In the genomic region with DNA sequence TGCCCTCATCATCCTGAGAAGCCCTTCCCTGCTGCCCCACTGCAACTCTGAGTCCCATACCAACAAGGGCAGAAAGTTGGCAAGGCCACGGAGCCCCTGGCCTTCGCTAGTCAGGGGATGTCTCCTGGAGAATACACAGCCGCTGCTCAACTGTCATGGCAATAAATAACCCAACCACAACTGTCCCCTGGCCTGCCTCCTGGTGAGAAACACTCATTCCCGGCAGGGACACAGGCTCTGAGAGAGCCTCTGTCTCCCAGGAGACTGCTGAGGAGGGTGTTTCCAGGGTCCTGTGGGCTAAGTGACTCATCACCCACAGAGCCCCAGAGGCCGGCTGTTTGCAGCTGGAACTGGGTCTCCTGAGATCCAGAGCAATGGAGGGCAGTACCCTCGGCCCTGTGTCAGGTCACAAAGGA, we compare ENCODE assay signal across 8 cellular contexts.
A peak's percentile ranks its signal among the peaks of the same experiment; 100 is the strongest.
DNase-seq lines count a peak whose midpoint lies in the region; ATAC-seq, FAIRE-seq and TF ChIP-seq lines count a peak whose summit lies in the region.

No MANE protein-coding gene starts in this region.

- peaks cover 9% of the 10 kb centered on the region for H3K4me1 ChIP-seq in GM12878 (ENCODE audit: control insufficient read depth, insufficient read depth, low read length)
- H3K4me1 ChIP-seq in upper lobe of right lung = no peaks in the 10 kb centered on the region

- H3K36me3 ChIP-seq in GM12878 (ENCODE audit: control insufficient read depth in 2 of 2, insufficient read depth in 2 of 2, low read length in 1 of 2) = no peaks in the 10 kb centered on the region
- H3K36me3 ChIP-seq in upper lobe of right lung = no peaks in the 10 kb centered on the region

- TF ChIP-seq CTCF in GM12878 (IDR thresholded peaks at IDR 0.05 in 2 of 3, conservative IDR thresholded peaks at IDR 0.05 in 1 of 3; ENCODE audit: control insufficient read depth in 2 of 3, extremely low read depth in 1 of 3, insufficient read depth in 1 of 3, low read depth in 3 of 3, low read length in 3 of 3) = no peak
- TF ChIP-seq CTCF in upper lobe of right lung (IDR thresholded peaks at IDR 0.05) = no peak

- ATAC-seq in GM19395 (IDR thresholded peaks at IDR 0.05; ENCODE audit: unreplicated experiment) (peak; percentile 88), HG03342 (IDR thresholded peaks at IDR 0.05; ENCODE audit: unreplicated experiment) (peak; percentile 77), GM12878 (peak; percentile 86), upper lobe of right lung (peak; percentile 40)

- no peak for FAIRE-seq in GM12878 (lab: Jason Lieb, UNC)

- intact Hi-C loops in GM12878 (cut with micrococcal nuclease; ENCODE audit: unreplicated experiment) (no loop called here), upper lobe of right lung (cut with DNase I) (no loop called here)

- DNase-seq in ACHN (peak; percentile 86), GM12878 (ENCODE audit: low read depth, low spot score) (peak; percentile 46), upper lobe of right lung (no peak), NCI-H187 treated with DMSO at 0.1 percent for 48 hours (lab: John Stamatoyannopoulos, UW) (no peak), NCI-H2171 treated with DMSO at 0.1 percent for 48 hours (lab: John Stamatoyannopoulos, UW) (no peak)
- no peak for DNase-seq in effector CD4-positive, alpha-beta T cell

- no peak overlapping the region for H2AFZ ChIP-seq in GM12878 (ENCODE audit: control insufficient read depth, low read depth, low read length)

- H3K4me2 ChIP-seq in GM12878 (ENCODE audit: control insufficient read depth, insufficient read depth) = no peak overlapping the region

- SMC1A ChIA-PET in GM12878 (lab: Charles Lee; ENCODE audit: uncharacterized antibody, unreplicated experiment) = interaction anchor here (0.8 to 1.5 kb wide), 3 partner anchors 18 to 545 kb away, joined by 3 to 4 read pairs (median 3); no protein-coding TSS in a partner anchor

- H3K27ac ChIP-seq in GM12878 (ENCODE audit: control insufficient read depth, insufficient read depth) = no peak overlapping the region
- no peak overlapping the region for H3K27ac ChIP-seq in upper lobe of right lung

- TF ChIP-seq POLR2A in GM12878 (IDR thresholded peaks at IDR 0.05; ENCODE audit: low read depth, low read length) = no peak

- no TSS peak for BruUV-seq in GM12878 (replicated peaks; lab: Mats Ljungman, UMichigan)

- peak; percentile 54 to 73; a peak in 3 of 4 replicates for TF ChIP-seq EP300 in GM12878 (IDR thresholded peaks at IDR 0.05; ENCODE audit: borderline replicate concordance in 1 of 2, control insufficient read depth in 1 of 2, low read depth in 2 of 2, low read length in 2 of 2)

- H4K20me1 ChIP-seq in GM12878 (ENCODE audit: control insufficient read depth, insufficient read depth) = no peaks in the 10 kb centered on the region

- no peak overlapping the region for H3K9ac ChIP-seq in GM12878 (ENCODE audit: control insufficient read depth, insufficient read depth, low read length)

- 1% methylated on average over 6 of the region's 6 CpGs for WGBS in GM12878 (ENCODE audit: insufficient coverage, insufficient replicate concordance, low lambda C conversion rate, missing lambda C conversion rate)

- no peak for TF ChIP-seq RAD21 in GM12878 (IDR thresholded peaks at IDR 0.05; ENCODE audit: insufficient read depth, low read depth, low read length)

- CTCF ChIA-PET in GM12878 (lab: Yijun Ruan, JAX) = interaction anchor here (1.1 to 1.4 kb wide), 2 partner anchors 9 to 39 kb away, joined by 3 to 4 read pairs; no protein-coding TSS in a partner anchor

- in situ Hi-C loops in ACHN (cut with HindIII; ENCODE audit: low pct_ligation_motif_present, low pct_unique_long_range_greater_than_20kb, low sequenced_read_pairs) = no loop called here
- in situ Hi-C loops in GM12878 (cut with MboI) = no loop called here

- H3K4me3 ChIP-seq in GM12878 = no peak overlapping the region
- no peak overlapping the region for H3K4me3 ChIP-seq in upper lobe of right lung

- no peaks in the 10 kb centered on the region for H3K79me2 ChIP-seq in GM12878 (ENCODE audit: control insufficient read depth, insufficient read depth, low read length)

- H3K27me3 ChIP-seq in GM12878 (replicated peaks in 1 of 2; ENCODE audit: control insufficient read depth in 2 of 2, insufficient read depth in 2 of 2, low read length in 1 of 2) (no peaks in the 10 kb centered on the region; a peak in 1 of 4 replicates), upper lobe of right lung (no peaks in the 10 kb centered on the region)

- POLR2A ChIA-PET in GM12878 (lab: Charles Lee) = no interaction called here

- H3K9me3 ChIP-seq in GM12878 (replicated peaks; ENCODE audit: control insufficient read depth, insufficient read depth, low read length) (no peaks in the 10 kb centered on the region), upper lobe of right lung (no peaks in the 10 kb centered on the region)

- RAD21 ChIA-PET in GM12878 (lab: Charles Lee; ENCODE audit: unreplicated experiment) = interaction anchor here (1.7 kb wide), 1 partner anchor 532 kb away, joined by 4 read pairs; no protein-coding TSS in a partner anchor

TF ChIP-seq in GM12878, 131 proteins besides CTCF, POLR2A, EP300 and RAD21 (continues in another document):
- TF ChIP-seq, protein P1, sequence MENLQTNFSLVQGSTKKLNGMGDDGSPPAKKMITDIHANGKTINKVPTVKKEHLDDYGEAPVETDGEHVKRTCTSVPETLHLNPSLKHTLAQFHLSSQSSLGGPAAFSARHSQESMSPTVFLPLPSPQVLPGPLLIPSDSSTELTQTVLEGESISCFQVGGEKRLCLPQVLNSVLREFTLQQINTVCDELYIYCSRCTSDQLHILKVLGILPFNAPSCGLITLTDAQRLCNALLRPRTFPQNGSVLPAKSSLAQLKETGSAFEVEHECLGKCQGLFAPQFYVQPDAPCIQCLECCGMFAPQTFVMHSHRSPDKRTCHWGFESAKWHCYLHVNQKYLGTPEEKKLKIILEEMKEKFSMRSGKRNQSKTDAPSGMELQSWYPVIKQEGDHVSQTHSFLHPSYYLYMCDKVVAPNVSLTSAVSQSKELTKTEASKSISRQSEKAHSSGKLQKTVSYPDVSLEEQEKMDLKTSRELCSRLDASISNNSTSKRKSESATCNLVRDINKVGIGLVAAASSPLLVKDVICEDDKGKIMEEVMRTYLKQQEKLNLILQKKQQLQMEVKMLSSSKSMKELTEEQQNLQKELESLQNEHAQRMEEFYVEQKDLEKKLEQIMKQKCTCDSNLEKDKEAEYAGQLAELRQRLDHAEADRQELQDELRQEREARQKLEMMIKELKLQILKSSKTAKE (IDR thresholded peaks at IDR 0.05; ENCODE audit: low read depth, poor library complexity, severe bottlenecking) = no peak
- TF ChIP-seq CREM (IDR thresholded peaks at IDR 0.05; ENCODE audit: low read depth) = no peak
- TF ChIP-seq MEF2B (IDR thresholded peaks at IDR 0.05; ENCODE audit: partially characterized antibody, poor library complexity, severe bottlenecking) = peak; percentile 92
- TF ChIP-seq HDAC6 (IDR thresholded peaks at IDR 0.05; ENCODE audit: unreplicated experiment) = no peak
- no peak for TF ChIP-seq SUPT20H (IDR thresholded peaks at IDR 0.05; ENCODE audit: borderline replicate concordance, control insufficient read depth, low read depth, low read length)
- TF ChIP-seq GATAD2B (conservative IDR thresholded peaks at IDR 0.05; ENCODE audit: low read depth) = peak; percentile 69; the same call in 1 of the 2 replicates
- peak; percentile 47 for TF ChIP-seq RUNX3 (IDR thresholded peaks at IDR 0.05; ENCODE audit: low read length)
- no peak for TF ChIP-seq EED (IDR thresholded peaks at IDR 0.05; ENCODE audit: low read depth)
- no peak for TF ChIP-seq BRCA1 (IDR thresholded peaks at IDR 0.05; ENCODE audit: low read depth, low read length)
- TF ChIP-seq PAX8 (IDR thresholded peaks at IDR 0.05) = no peak
- TF ChIP-seq RB1 (IDR thresholded peaks at IDR 0.05; ENCODE audit: borderline replicate concordance) = no peak
- TF ChIP-seq MTA2 (IDR thresholded peaks at IDR 0.05; ENCODE audit: low read depth) = peak; percentile 49; the same call in 1 of the 2 replicates
- TF ChIP-seq, protein P2, sequence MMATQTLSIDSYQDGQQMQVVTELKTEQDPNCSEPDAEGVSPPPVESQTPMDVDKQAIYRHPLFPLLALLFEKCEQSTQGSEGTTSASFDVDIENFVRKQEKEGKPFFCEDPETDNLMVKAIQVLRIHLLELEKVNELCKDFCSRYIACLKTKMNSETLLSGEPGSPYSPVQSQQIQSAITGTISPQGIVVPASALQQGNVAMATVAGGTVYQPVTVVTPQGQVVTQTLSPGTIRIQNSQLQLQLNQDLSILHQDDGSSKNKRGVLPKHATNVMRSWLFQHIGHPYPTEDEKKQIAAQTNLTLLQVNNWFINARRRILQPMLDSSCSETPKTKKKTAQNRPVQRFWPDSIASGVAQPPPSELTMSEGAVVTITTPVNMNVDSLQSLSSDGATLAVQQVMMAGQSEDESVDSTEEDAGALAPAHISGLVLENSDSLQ (IDR thresholded peaks at IDR 0.05) = peak; percentile 79
- peak; percentile 43; the same call in 1 of the 2 replicates for TF ChIP-seq PAX5 (IDR thresholded peaks at IDR 0.05; ENCODE audit: borderline replicate concordance, low read depth, low read length)
- TF ChIP-seq, protein P3, sequence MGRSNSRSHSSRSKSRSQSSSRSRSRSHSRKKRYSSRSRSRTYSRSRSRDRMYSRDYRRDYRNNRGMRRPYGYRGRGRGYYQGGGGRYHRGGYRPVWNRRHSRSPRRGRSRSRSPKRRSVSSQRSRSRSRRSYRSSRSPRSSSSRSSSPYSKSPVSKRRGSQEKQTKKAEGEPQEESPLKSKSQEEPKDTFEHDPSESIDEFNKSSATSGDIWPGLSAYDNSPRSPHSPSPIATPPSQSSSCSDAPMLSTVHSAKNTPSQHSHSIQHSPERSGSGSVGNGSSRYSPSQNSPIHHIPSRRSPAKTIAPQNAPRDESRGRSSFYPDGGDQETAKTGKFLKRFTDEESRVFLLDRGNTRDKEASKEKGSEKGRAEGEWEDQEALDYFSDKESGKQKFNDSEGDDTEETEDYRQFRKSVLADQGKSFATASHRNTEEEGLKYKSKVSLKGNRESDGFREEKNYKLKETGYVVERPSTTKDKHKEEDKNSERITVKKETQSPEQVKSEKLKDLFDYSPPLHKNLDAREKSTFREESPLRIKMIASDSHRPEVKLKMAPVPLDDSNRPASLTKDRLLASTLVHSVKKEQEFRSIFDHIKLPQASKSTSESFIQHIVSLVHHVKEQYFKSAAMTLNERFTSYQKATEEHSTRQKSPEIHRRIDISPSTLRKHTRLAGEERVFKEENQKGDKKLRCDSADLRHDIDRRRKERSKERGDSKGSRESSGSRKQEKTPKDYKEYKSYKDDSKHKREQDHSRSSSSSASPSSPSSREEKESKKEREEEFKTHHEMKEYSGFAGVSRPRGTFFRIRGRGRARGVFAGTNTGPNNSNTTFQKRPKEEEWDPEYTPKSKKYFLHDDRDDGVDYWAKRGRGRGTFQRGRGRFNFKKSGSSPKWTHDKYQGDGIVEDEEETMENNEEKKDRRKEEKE (IDR thresholded peaks at IDR 0.05) = no peak

Comparison
In these comparisons a context has a peak if more than half of its experiments do, and no peak if none do; other contexts are left out.
1. DNase-seq: peak in ACHN (single experiment) and GM12878 (single experiment); none in upper lobe of right lung (single experiment), NCI-H187 treated with DMSO at 0.1 percent for 48 hours (single experiment), NCI-H2171 treated with DMSO at 0.1 percent for 48 hours (single experiment) and effector CD4-positive, alpha-beta T cell (single experiment).
2. Peak in every context shown above with its lines, with median percentiles within 50 percentile points of each other: ATAC-seq.